ENCODE assay signal across 13 cellular contexts in the genomic region with DNA sequence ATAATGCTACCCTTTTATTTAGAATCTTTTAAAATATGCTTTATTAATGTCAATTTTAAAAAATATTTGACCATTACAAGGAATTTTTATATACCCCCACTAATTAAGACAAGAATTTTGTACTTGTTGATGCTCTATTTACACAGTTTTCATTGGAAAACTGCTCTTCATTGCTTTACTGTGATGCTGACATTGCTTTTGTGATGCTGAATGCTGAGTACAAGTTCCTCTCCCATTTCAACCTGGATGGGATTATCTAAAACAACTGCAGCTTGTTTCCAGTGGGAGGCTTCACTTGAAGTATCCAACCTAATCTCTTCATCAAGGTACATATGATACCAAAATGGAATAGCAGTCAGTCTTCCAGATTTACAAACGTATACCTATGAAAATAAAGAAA. TPM values are rescaled to one million over a fixed set of nuclear protein-coding genes. Genes with fewer than 3 reads are reported as not detected.
DNase-seq lines count a peak whose midpoint lies in the region; ATAC-seq and TF ChIP-seq lines count a peak whose summit lies in the region.
"Had no signal": no experiment of that assay in that cellular context is flagged by ENCODE, and none has a peak within 500 bp of the region (broad histone marks: within the 10 kb centered on the region; RNA-seq: fewer than 3 reads in every experiment).

No MANE protein-coding gene starts in this region.

- CTCF ChIA-PET in T-cell (lab: Charles Lee) = no interaction called here

- TF ChIP-seq CTCF in uterus (IDR thresholded peaks at IDR 0.05) = no peak

- no peaks in the 10 kb centered on the region for H3K27me3 Mint-ChIP-seq in T-cell
- H3K27me3 Mint-ChIP-seq in stimulated activated memory B cell treated with anti-CD40 and anti-IgM and Interleukin-4, amounts not matched to agents 10 μg/mL and 1 μg/mL and 100 μg/mL, for 72 hours = no peaks in the 10 kb centered on the region

- ATAC-seq in T-cell (replicated peaks in 1 of 4) (no peak), GM21526 (IDR thresholded peaks at IDR 0.05; ENCODE audit: low FRiP score, unreplicated experiment) (no peak)
- ATAC-seq in stimulated activated memory B cell treated with anti-CD40 and anti-IgM and Interleukin-4, amounts not matched to agents 10 μg/mL and 1 μg/mL and 100 μg/mL, for 72 hours = no peak
- ATAC-seq: HCT116 had no signal

- no peaks in the 10 kb centered on the region for H3K4me1 ChIP-seq in uterus
- no peaks in the 10 kb centered on the region for H3K4me1 ChIP-seq in SJCRH30

- H3K4me3 Mint-ChIP-seq in T-cell = no peak overlapping the region
- H3K4me3 Mint-ChIP-seq in stimulated activated memory B cell treated with anti-CD40 and anti-IgM and Interleukin-4, amounts not matched to agents 10 μg/mL and 1 μg/mL and 100 μg/mL, for 72 hours = no peak overlapping the region

- POLR2A ChIA-PET in T-cell (lab: Charles Lee) = interaction anchor here in 1 of 2 donors (0.6 to 0.7 kb wide), 2 partner anchors 120 to 1838 kb away, joined by 3 read pairs; no protein-coding TSS in a partner anchor

- DNase-seq in NCI-H82 (lab: John Stamatoyannopoulos, UW) (peak; percentile 4), NCI-H82 treated with DMSO at 0.1 percent for 48 hours (lab: John Stamatoyannopoulos, UW; ENCODE audit: unreplicated experiment) (no peak), T-cell (no peak), iPS-NIHi7 (ENCODE audit: extremely low spot score) (peak; percentile 12), uterus (no peak), SJCRH30 (no peak)
- DNase-seq: Calu3, DMS 273 treated with DMSO at 0.1 percent for 48 hours, DMS79 had no signal

- H3K9me3 ChIP-seq in uterus = peaks cover 0 to 7% of the 10 kb centered on the region in 2 donors
- no peaks in the 10 kb centered on the region for H3K9me3 ChIP-seq in SJCRH30 (replicated peaks)

- no peak overlapping the region for H3K4me3 ChIP-seq in uterus
- no peak overlapping the region for H3K4me3 ChIP-seq in SJCRH30

- peak overlapping the region; percentile 65 to 69 for H3K27ac Mint-ChIP-seq in T-cell
- H3K27ac Mint-ChIP-seq in stimulated activated memory B cell treated with anti-CD40 and anti-IgM and Interleukin-4, amounts not matched to agents 10 μg/mL and 1 μg/mL and 100 μg/mL, for 72 hours = peak overlapping the region; percentile 38

- H3K27ac ChIP-seq in uterus = no peak overlapping the region
- no peak overlapping the region for H3K27ac ChIP-seq in SJCRH30
- H3K27ac ChIP-seq: 22Rv1 had no signal

- H3K36me3 ChIP-seq in uterus = no peaks in the 10 kb centered on the region
- H3K36me3 ChIP-seq in SJCRH30 = peaks cover 52% of the 10 kb centered on the region

- H3K36me3 Mint-ChIP-seq in T-cell = peaks cover 73% of the 10 kb centered on the region
- H3K36me3 Mint-ChIP-seq in stimulated activated memory B cell treated with anti-CD40 and anti-IgM and Interleukin-4, amounts not matched to agents 10 μg/mL and 1 μg/mL and 100 μg/mL, for 72 hours = peaks cover 77% of the 10 kb centered on the region

- no peak for TF ChIP-seq POLR2A in uterus (IDR thresholded peaks at IDR 0.05)

- peaks cover 0 to 7% (median 4%) of the 10 kb centered on the region in 3 donors for H3K9me3 Mint-ChIP-seq in T-cell
- H3K9me3 Mint-ChIP-seq in stimulated activated memory B cell treated with anti-CD40 and anti-IgM and Interleukin-4, amounts not matched to agents 10 μg/mL and 1 μg/mL and 100 μg/mL, for 72 hours = peaks cover 7% of the 10 kb centered on the region

- no peaks in the 10 kb centered on the region for H3K27me3 ChIP-seq in uterus
- H3K27me3 ChIP-seq in SJCRH30 = no peaks in the 10 kb centered on the region

- peaks cover 20 to 32% (median 24%) of the 10 kb centered on the region in 3 donors for H3K4me1 Mint-ChIP-seq in T-cell
- H3K4me1 Mint-ChIP-seq in stimulated activated memory B cell treated with anti-CD40 and anti-IgM and Interleukin-4, amounts not matched to agents 10 μg/mL and 1 μg/mL and 100 μg/mL, for 72 hours = peaks cover 12% of the 10 kb centered on the region

- intact Hi-C loops in uterus (cut with DNase I; ENCODE audit: low total_unique reads) = no loop called here

RNA-seq across cellular contexts. Expression of gene TMEM184C, which starts 21.2 kb away (rescaled TPM):
- total RNA-seq in T-cell (10 to 100 TPM; 13.2 to 27.2 (median 21.8) TPM), uterus (10 to 100 TPM; 14.7 to 73.3 (median 51.3) TPM)
- total RNA-seq in SJCRH30 (2014; rRNA removed; shearing (Covaris generic)) = 19.0 and 20.6 TPM in 2 replicates

RNA-seq across cellular contexts. Expression of gene PRMT9, which starts 45.6 kb away (rescaled TPM):
- 10 to 100 TPM in 3 of 5 donors, 1 to 10 TPM in 2; 9.8 to 17.3 (median 12.3) TPM for total RNA-seq in T-cell
- 10 to 100 TPM in 3 of 4 donors, 1 to 10 TPM in 1; 3.5 to 63.3 (median 25.6) TPM for total RNA-seq in uterus
- total RNA-seq in SJCRH30 (2014; rRNA removed; shearing (Covaris generic)) = 12.1 and 13.1 TPM in 2 replicates

Comparison
In these comparisons a context has a peak if more than half of its experiments do, and no peak if none do; other contexts are left out.
1. DNase-seq: peak in NCI-H82 (single experiment) and iPS-NIHi7 (single experiment); none in NCI-H82 treated with DMSO at 0.1 percent for 48 hours (single experiment), T-cell (0 of 34), uterus (0 of 2) and SJCRH30 (0 of 2).